1 cellular context compared by ENCODE assay signal in the genomic region with DNA sequence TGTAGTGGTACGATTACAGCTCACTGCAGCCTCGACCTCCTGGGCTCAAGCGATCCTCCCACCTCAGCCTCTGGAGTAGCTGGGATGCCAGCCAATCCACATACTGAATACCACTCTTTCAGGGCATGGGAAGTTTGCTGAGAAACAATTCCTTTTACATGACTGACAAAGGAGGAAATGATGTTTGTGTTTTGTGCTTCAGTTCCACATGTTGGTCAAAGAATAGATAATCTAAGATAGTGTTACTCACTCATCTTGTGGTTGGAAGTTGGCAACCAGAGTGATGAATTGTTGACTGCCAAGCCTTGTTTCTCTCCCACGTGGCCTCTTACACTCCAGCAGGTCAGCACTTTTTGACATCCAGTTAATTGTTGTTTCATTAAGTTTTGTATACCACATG.
TF ChIP-seq lines count a peak whose summit lies in the region.

No MANE protein-coding gene starts in this region.

TF ChIP-seq in K562, 482 proteins besides CTCF, POLR2A, EP300 and RAD21:
- TF ChIP-seq FOSL1 (tag; conservative IDR thresholded peaks at IDR 0.05) (peak; percentile 69), SOX6 (IDR thresholded peaks at IDR 0.05) (0 out of 2 replicates have a peak, but pooled peaks have one; percentile 21), MEIS2 (IDR thresholded peaks at IDR 0.05; ENCODE audit: partially characterized antibody) (peak; percentile 58)
- TF ChIP-seq, protein P1, sequence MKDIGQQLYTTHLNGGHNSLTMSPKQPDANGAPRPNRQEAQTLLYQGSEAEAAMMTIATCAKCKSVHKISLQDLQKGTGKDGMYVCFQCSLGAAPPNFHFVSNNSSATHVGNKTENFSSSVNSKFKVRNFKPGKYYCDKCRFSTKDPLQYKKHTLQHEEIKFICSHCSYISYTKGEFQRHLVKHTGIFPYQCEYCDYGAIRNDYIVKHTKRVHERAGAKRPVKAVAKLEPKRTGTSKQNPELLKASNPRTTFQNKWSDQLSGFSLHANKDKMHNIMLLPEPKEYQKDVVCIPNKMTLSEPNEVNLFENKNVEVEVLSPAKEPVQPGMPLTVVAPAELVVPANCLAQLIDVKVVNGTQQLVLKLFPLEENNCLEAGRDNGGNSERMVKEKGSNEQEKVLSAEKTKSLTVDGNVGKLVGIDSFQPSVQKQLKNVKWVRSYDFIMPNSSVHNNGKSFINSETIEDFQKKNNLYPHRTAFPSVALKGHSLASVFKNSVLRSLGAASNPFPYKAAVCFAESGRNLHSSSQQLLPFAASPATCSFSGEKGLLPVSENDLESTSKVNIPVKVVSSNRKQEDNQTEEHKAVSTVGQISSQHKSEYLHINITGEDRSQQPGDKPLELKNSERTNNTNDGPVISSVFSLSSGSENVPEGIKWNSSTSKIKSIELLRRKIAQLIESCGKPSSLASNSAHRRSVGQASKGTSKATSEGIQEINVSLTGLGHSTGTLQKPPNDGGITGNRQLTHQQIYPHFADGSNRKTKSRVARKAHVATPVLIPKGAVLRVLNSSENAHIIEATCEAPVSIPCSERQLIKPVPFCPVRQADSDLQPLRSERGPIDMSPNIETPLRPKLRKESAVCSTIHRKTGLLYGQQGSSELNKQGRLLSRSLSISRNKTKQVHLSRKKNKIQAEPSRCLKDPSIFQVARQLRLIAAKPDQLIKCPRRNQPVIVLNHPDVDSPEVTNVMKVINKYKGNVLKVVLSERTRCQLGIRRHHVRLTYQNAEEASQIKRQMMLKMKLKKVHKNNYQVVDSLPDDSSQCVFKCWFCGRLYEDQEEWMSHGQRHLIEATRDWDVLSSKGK (CRISPR knock-in tag; IDR thresholded peaks at IDR 0.05), result no peak
